ENCODE assay signal across 1 cellular context in the genomic region with DNA sequence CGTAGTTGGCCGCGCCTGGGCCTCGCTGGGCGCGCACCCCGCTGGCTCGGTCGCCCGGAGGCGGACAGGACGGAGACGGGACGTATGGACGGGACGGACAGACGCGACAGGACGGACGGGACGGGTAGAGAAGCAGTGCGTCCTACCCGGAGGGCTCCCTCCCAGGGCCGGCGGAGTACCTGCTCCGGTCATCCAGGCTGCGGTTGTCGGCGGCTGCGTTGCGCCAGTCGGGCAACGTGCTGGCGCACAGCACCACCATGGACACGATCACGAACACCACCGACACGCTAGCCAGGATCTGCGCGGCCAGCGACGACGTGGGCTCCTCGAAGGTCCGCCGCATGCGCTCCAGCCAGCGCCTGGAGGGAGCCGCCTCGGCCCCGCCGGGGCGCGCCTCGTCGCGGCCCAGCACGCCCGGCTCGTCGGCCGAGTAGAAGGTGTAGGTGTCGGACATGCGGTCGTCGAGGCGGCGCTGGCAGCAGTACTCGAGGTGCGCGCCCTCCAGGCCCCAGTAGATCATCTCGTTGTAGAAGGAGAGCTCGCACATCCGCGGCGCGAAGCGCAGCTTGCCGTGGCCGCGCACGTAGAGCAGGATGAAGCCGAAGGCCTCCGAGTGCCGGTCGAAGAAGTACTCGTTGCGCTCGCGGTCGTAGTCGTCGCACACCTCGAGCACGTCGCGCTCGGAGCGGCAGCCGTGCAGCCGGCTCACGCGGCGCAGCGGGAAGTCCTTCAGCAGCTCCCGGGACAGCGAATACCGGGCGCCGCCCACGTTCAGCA.
TF ChIP-seq lines count a peak whose summit lies in the region.

No MANE protein-coding gene starts in this region.

TF ChIP-seq in HepG2, 621 proteins besides CTCF, POLR2A, EP300 and RAD21 (continued from another document and continues in another):
- TF ChIP-seq KDM4B (CRISPR knock-in tag; IDR thresholded peaks at IDR 0.05) = no peak
- TF ChIP-seq, protein P1, sequence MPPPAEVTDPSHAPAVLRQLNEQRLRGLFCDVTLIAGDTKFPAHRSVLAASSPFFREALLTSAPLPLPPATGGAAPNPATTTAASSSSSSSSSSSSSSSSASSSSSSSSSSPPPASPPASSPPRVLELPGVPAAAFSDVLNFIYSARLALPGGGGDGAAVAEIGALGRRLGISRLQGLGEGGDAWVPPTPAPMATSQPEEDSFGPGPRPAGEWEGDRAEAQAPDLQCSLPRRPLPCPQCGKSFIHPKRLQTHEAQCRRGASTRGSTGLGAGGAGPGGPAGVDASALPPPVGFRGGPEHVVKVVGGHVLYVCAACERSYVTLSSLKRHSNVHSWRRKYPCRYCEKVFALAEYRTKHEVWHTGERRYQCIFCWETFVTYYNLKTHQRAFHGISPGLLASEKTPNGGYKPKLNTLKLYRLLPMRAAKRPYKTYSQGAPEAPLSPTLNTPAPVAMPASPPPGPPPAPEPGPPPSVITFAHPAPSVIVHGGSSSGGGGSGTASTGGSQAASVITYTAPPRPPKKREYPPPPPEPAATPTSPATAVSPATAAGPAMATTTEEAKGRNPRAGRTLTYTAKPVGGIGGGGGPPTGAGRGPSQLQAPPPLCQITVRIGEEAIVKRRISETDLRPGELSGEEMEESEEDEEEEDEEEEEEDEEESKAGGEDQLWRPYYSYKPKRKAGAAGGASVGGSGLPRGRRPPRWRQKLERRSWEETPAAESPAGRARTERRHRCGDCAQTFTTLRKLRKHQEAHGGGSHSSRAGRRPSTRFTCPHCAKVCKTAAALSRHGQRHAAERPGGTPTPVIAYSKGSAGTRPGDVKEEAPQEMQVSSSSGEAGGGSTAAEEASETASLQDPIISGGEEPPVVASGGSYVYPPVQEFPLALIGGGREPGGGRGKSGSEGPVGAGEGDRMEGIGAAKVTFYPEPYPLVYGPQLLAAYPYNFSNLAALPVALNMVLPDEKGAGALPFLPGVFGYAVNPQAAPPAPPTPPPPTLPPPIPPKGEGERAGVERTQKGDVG (CRISPR knock-in tag; IDR thresholded peaks at IDR 0.05; ENCODE audit: borderline replicate concordance) = peak; percentile 74; the same call in 1 of the 2 replicates
- peak; percentile 94; the same call in 1 of the 2 replicates for TF ChIP-seq EED (CRISPR knock-in tag; IDR thresholded peaks at IDR 0.05)
- TF ChIP-seq ISX (CRISPR knock-in tag; conservative IDR thresholded peaks at IDR 0.05) = no peak
- TF ChIP-seq ZNF543 (CRISPR knock-in tag; IDR thresholded peaks at IDR 0.05) = no peak; the same call in 1 of the 2 replicates
- TF ChIP-seq UBTF (CRISPR knock-in tag; IDR thresholded peaks at IDR 0.05) = no peak
- 0 out of 2 replicates have a peak, but pooled peaks have one; percentile 68 for TF ChIP-seq ZNF724P (CRISPR knock-in tag; IDR thresholded peaks at IDR 0.05; ENCODE audit: borderline replicate concordance)
- TF ChIP-seq, protein P2, sequence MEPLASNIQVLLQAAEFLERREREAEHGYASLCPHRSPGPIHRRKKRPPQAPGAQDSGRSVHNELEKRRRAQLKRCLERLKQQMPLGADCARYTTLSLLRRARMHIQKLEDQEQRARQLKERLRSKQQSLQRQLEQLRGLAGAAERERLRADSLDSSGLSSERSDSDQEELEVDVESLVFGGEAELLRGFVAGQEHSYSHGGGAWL (CRISPR knock-in tag; IDR thresholded peaks at IDR 0.05) = peak; percentile 75
- no peak for TF ChIP-seq ZNF749 (CRISPR knock-in tag; IDR thresholded peaks at IDR 0.05; ENCODE audit: borderline replicate concordance)
- 0 out of 2 replicates have a peak, but pooled peaks have one; percentile 9 for TF ChIP-seq ZNF564 (CRISPR knock-in tag; IDR thresholded peaks at IDR 0.05)
- 0 out of 2 replicates have a peak, but pooled peaks have one; percentile 16 for TF ChIP-seq ZNF362 (CRISPR knock-in tag; IDR thresholded peaks at IDR 0.05; ENCODE audit: borderline replicate concordance)
- TF ChIP-seq U2AF2 (IDR thresholded peaks at IDR 0.05; ENCODE audit: low read depth, low read length) = no peak
- TF ChIP-seq SIN3A (IDR thresholded peaks at IDR 0.05; ENCODE audit: borderline replicate concordance, low read depth, low read length) = no peak
- TF ChIP-seq RELA (CRISPR knock-in tag; IDR thresholded peaks at IDR 0.05) = no peak
- TF ChIP-seq, protein P3, sequence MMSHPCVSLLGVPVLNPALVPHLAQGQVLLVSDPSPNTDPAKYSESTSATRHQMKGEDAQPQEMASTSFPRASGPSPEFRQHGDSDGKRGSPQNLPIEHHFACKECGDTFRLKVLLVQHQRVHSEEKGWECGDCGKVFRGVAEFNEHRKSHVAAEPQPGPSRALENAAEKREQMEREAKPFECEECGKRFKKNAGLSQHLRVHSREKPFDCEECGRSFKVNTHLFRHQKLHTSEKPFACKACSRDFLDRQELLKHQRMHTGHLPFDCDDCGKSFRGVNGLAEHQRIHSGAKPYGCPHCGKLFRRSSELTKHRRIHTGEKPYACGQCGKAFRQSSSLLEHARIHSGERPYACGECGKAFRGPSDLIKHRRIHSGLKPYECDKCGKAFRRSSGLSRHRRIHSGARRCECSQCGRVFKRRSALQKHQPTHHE (CRISPR knock-in tag; IDR thresholded peaks at IDR 0.05; ENCODE audit: borderline replicate concordance) = no peak
- TF ChIP-seq ZNF609 (CRISPR knock-in tag; IDR thresholded peaks at IDR 0.05; ENCODE audit: borderline replicate concordance) = no peak
- TF ChIP-seq ZNF788 (CRISPR knock-in tag; IDR thresholded peaks at IDR 0.05; ENCODE audit: borderline replicate concordance) = peak; percentile 84
- TF ChIP-seq ZFP36L1 (CRISPR knock-in tag; IDR thresholded peaks at IDR 0.05) = no peak
- TF ChIP-seq SP1 (IDR thresholded peaks at IDR 0.05) = no peak
- no peak; the same call in 1 of the 2 replicates for TF ChIP-seq SP1 (CRISPR knock-in tag; IDR thresholded peaks at IDR 0.05)
- no peak; the same call in 1 of the 2 replicates for TF ChIP-seq ONECUT2 (CRISPR knock-in tag; IDR thresholded peaks at IDR 0.05)
- no peak for TF ChIP-seq ZNF33A (CRISPR knock-in tag; IDR thresholded peaks at IDR 0.05; ENCODE audit: borderline replicate concordance)
- peak; percentile 43; the same call in 1 of the 2 replicates for TF ChIP-seq BRD4 (CRISPR knock-in tag; IDR thresholded peaks at IDR 0.05)
- no peak for TF ChIP-seq ZNF446 (CRISPR knock-in tag; IDR thresholded peaks at IDR 0.05)
- TF ChIP-seq ZNF232 (CRISPR knock-in tag; IDR thresholded peaks at IDR 0.05; ENCODE audit: borderline replicate concordance) = 0 out of 2 replicates have a peak, but pooled peaks have one; percentile 45
- TF ChIP-seq FOXA3 (CRISPR knock-in tag; IDR thresholded peaks at IDR 0.05) = peak; percentile 19; the same call in 1 of the 2 replicates
- TF ChIP-seq ARNTL (CRISPR knock-in tag; IDR thresholded peaks at IDR 0.05) = no peak
- TF ChIP-seq HNRNPH1 (optimal IDR thresholded peaks at IDR 0.05; ENCODE audit: low read depth, low read length) = no peak
- peak; percentile 48; the same call in 1 of the 2 replicates for TF ChIP-seq SAP130 (CRISPR knock-in tag; IDR thresholded peaks at IDR 0.05; ENCODE audit: low read depth)
- no peak for TF ChIP-seq ADNP (CRISPR knock-in tag; IDR thresholded peaks at IDR 0.05)
- TF ChIP-seq NCOA2 (CRISPR knock-in tag; IDR thresholded peaks at IDR 0.05) = no peak
- TF ChIP-seq HOXA3 (CRISPR knock-in tag; IDR thresholded peaks at IDR 0.05) = peak; percentile 75
- peak; percentile 76 for TF ChIP-seq ZHX2 (IDR thresholded peaks at IDR 0.05; ENCODE audit: low read depth)
- no peak for TF ChIP-seq ZHX2 (CRISPR knock-in tag; IDR thresholded peaks at IDR 0.05; ENCODE audit: borderline replicate concordance)
- 0 out of 2 replicates have a peak, but pooled peaks have one; percentile 25 for TF ChIP-seq NFKBIZ (CRISPR knock-in tag; IDR thresholded peaks at IDR 0.05)
